Comparison of ENCODE assay signal across 12 cellular contexts in genomic region chr12:6074394-6074793, GRCh38. TPM values are rescaled to one million over a fixed set of nuclear protein-coding genes. Genes with fewer than 3 reads are reported as not detected.
DNase-seq lines count a peak whose midpoint lies in the region; ATAC-seq and TF ChIP-seq lines count a peak whose summit lies in the region.
"Had no signal": no experiment of that assay in that cellular context is flagged by ENCODE, and none has a peak within 500 bp of the region (broad histone marks: within the 10 kb centered on the region; RNA-seq: fewer than 3 reads in every experiment).

No MANE protein-coding gene starts in this region.

- peaks cover 24% of the 10 kb centered on the region for H3K27me3 Mint-ChIP-seq in activated T-helper 1 cell treated with anti-CD3 and anti-CD28 coated beads, Interleukin-12 subunit alpha, Interleukin-12 subunit beta, Interleukin-2, Interleukin-4 antibody, amounts not matched to agents 30 ng/mL and 10 ng/mL and 1 ng/mL, durations not matched to agents 14 hours and 24 hours and 36 hours (ENCODE audit: insufficient read depth)
- peaks cover 14% of the 10 kb centered on the region for H3K27me3 Mint-ChIP-seq in type B pancreatic cell

- H3K27me3 ChIP-seq in heart right ventricle = peaks cover 0 to 41% (median 6%) of the 10 kb centered on the region in 7 donors
- peaks cover 7% of the 10 kb centered on the region for H3K27me3 ChIP-seq in lower lobe of right lung (ENCODE audit: low read depth)
- no peaks in the 10 kb centered on the region for H3K27me3 ChIP-seq in aorta (ENCODE audit: control insufficient read depth in 1 of 2, insufficient read depth in 2 of 2, low read length in 1 of 2)

- H3K4me1 ChIP-seq in heart right ventricle (peaks cover 17 to 99% (median 57%) of the 10 kb centered on the region in 9 donors), lower lobe of right lung (peaks cover 68% of the 10 kb centered on the region), aorta (ENCODE audit: control insufficient read depth in 1 of 2, insufficient read depth in 2 of 2, low read length in 2 of 2) (no peaks in the 10 kb centered on the region)

- H3K27ac Mint-ChIP-seq in activated T-helper 1 cell treated with anti-CD3 and anti-CD28 coated beads, Interleukin-12 subunit alpha, Interleukin-12 subunit beta, Interleukin-2, Interleukin-4 antibody, amounts not matched to agents 30 ng/mL and 10 ng/mL and 1 ng/mL, durations not matched to agents 14 hours and 24 hours and 36 hours = peak overlapping the region; percentile 49
- H3K27ac Mint-ChIP-seq in type B pancreatic cell = peak overlapping the region; percentile 24

- H3K9me3 Mint-ChIP-seq in activated T-helper 1 cell treated with anti-CD3 and anti-CD28 coated beads, Interleukin-12 subunit alpha, Interleukin-12 subunit beta, Interleukin-2, Interleukin-4 antibody, amounts not matched to agents 30 ng/mL and 10 ng/mL and 1 ng/mL, durations not matched to agents 14 hours and 24 hours and 36 hours = no peaks in the 10 kb centered on the region
- no peaks in the 10 kb centered on the region for H3K9me3 Mint-ChIP-seq in type B pancreatic cell

- WGBS in heart right ventricle, 2 donors = 34 to 39% methylated on average over 4 of the region's 4 CpGs
- 71 to 81% methylated on average over 4 of the region's 4 CpGs for WGBS in aorta, 2 donors

- intact Hi-C loops in heart right ventricle (cut with DNase I) (loop anchor here in 7 of 10 donors (5.0 to 10.0 kb wide), 8 partner anchors 43 to 203 kb away; partner anchors contain the start of gene VWF (in 1 of the 7)), left cardiac atrium (cut with DNase I) (no loop called here), lower lobe of right lung (cut with DNase I) (no loop called here), aorta (cut with DNase I) (loop anchor here in 1 of 2 donors (5.0 kb wide), 1 partner anchor 113 kb away; no protein-coding TSS in a partner anchor)
- intact Hi-C loops in activated T-helper 1 cell treated with anti-CD3 and anti-CD28 coated beads, Interleukin-12 subunit alpha, Interleukin-12 subunit beta, Interleukin-2, Interleukin-4 antibody, amounts not matched to agents 30 ng/mL and 10 ng/mL and 1 ng/mL, durations not matched to agents 14 hours and 24 hours and 36 hours (cut with micrococcal nuclease) = no loop called here

- H3K4me1 Mint-ChIP-seq in activated T-helper 1 cell treated with anti-CD3 and anti-CD28 coated beads, Interleukin-12 subunit alpha, Interleukin-12 subunit beta, Interleukin-2, Interleukin-4 antibody, amounts not matched to agents 30 ng/mL and 10 ng/mL and 1 ng/mL, durations not matched to agents 14 hours and 24 hours and 36 hours (ENCODE audit: low read depth) = peaks cover 38% of the 10 kb centered on the region
- peaks cover 12% of the 10 kb centered on the region for H3K4me1 Mint-ChIP-seq in type B pancreatic cell (ENCODE audit: unreplicated experiment)

- H3K4me3 ChIP-seq in heart right ventricle (peak overlapping the region in 5 of 10 donors; percentile 22 to 38 (median 32)), lower lobe of right lung (peak overlapping the region; percentile 36), aorta (ENCODE audit: low read length in 2 of 2) (no peak overlapping the region)

- no peak for DNase-seq in heart right ventricle
- DNase-seq in left cardiac atrium = no peak
- no peak for DNase-seq in activated T-helper 1 cell treated with anti-CD3 and anti-CD28 coated beads, Interleukin-12 subunit alpha, Interleukin-12 subunit beta, Interleukin-2, Interleukin-4 antibody, amounts not matched to agents 30 ng/mL and 10 ng/mL and 1 ng/mL, durations not matched to agents 14 hours and 24 hours and 36 hours (ENCODE audit: low spot score)
- no peak for DNase-seq in lower lobe of right lung
- no peak for DNase-seq in type B pancreatic cell (ENCODE audit: extremely low spot score, unreplicated experiment)
- DNase-seq in stimulated activated CD8-positive, alpha-beta memory T cell treated with anti-CD3 and anti-CD28 coated beads, Interleukin-4, amount 100 ng/mL, for 48 hours = no peak
- no peak for DNase-seq in aorta
- no peak for DNase-seq in AML-193 (lab: John Stamatoyannopoulos, UW)
- DNase-seq: erythroblast; stimulated activated naive CD4-positive, alpha-beta T cell treated with Interleukin-2 at 50 U/mL for 16 hours had no signal

- H3K36me3 Mint-ChIP-seq in activated T-helper 1 cell treated with anti-CD3 and anti-CD28 coated beads, Interleukin-12 subunit alpha, Interleukin-12 subunit beta, Interleukin-2, Interleukin-4 antibody, amounts not matched to agents 30 ng/mL and 10 ng/mL and 1 ng/mL, durations not matched to agents 14 hours and 24 hours and 36 hours (ENCODE audit: low read depth) = no peaks in the 10 kb centered on the region
- H3K36me3 Mint-ChIP-seq in type B pancreatic cell = no peaks in the 10 kb centered on the region
- H3K36me3 Mint-ChIP-seq: brain had no signal

- peak overlapping the region; percentile 79 for H3K4me3 Mint-ChIP-seq in activated T-helper 1 cell treated with anti-CD3 and anti-CD28 coated beads, Interleukin-12 subunit alpha, Interleukin-12 subunit beta, Interleukin-2, Interleukin-4 antibody, amounts not matched to agents 30 ng/mL and 10 ng/mL and 1 ng/mL, durations not matched to agents 14 hours and 24 hours and 36 hours
- peak overlapping the region; percentile 44 for H3K4me3 Mint-ChIP-seq in type B pancreatic cell

- ATAC-seq in heart right ventricle (no peak), left cardiac atrium (no peak), lower lobe of right lung (no peak), aorta (ENCODE audit: low FRiP score) (no peak)

- TF ChIP-seq CTCF in heart right ventricle (IDR thresholded peaks at IDR 0.05) = no peak
- no peak for TF ChIP-seq CTCF in lower lobe of right lung (IDR thresholded peaks at IDR 0.05)
- no peak for TF ChIP-seq CTCF in type B pancreatic cell (conservative IDR thresholded peaks at IDR 0.05)

- H3K36me3 ChIP-seq in heart right ventricle = peaks cover 0 to 60% (median 0%) of the 10 kb centered on the region in 9 donors
- H3K36me3 ChIP-seq in lower lobe of right lung = peaks cover 15% of the 10 kb centered on the region
- no peaks in the 10 kb centered on the region for H3K36me3 ChIP-seq in aorta (ENCODE audit: control insufficient read depth in 1 of 2, insufficient read depth in 2 of 2, low read length in 1 of 2)

- H3K9me3 ChIP-seq in heart right ventricle (no peaks in the 10 kb centered on the region), lower lobe of right lung (no peaks in the 10 kb centered on the region), aorta (ENCODE audit: control insufficient read depth, low read length) (no peaks in the 10 kb centered on the region)

- peak overlapping the region; percentile 18 to 86 (median 71) for H3K27ac ChIP-seq in heart right ventricle
- peak overlapping the region; percentile 58 for H3K27ac ChIP-seq in lower lobe of right lung
- no peak overlapping the region for H3K27ac ChIP-seq in aorta (ENCODE audit: low read depth in 1 of 2, low read length in 2 of 2)

RNA-seq across cellular contexts. Expression of gene VWF, which starts 50.1 kb away (rescaled TPM):
- 100 to 1,000 TPM; 163 to 480 (median 275) TPM for total RNA-seq in heart right ventricle
- 100 to 1,000 TPM; 104 to 254 TPM for polyA plus RNA-seq in heart right ventricle
- 100 to 1,000 TPM; 241 to 483 TPM for total RNA-seq in left cardiac atrium
- not detected in 2 replicates for total RNA-seq in activated T-helper 1 cell treated with anti-CD3 and anti-CD28 coated beads, Interleukin-12 subunit alpha, Interleukin-12 subunit beta, Interleukin-2, Interleukin-4 antibody, amounts not matched to agents 30 ng/mL and 10 ng/mL and 1 ng/mL, durations not matched to agents 14 hours and 24 hours and 36 hours
- total RNA-seq in lower lobe of right lung = 468 TPM
- total RNA-seq in type B pancreatic cell (ENCODE audit: low replicate concordance) = 0.70 and 1.3 TPM in 2 replicates
- total RNA-seq in aorta = 100 to 1,000 TPM; 490 to 619 TPM
- 10 to 100 TPM in 1 of 2 donors, 1 to 10 TPM in 1; 1.3 to 37.3 TPM for polyA plus RNA-seq in aorta
- polyA plus RNA-seq: neural cell had no signal

Comparison
In these comparisons a context has a peak if more than half of its experiments do, and no peak if none do; other contexts are left out.
1. intact Hi-C loops: an anchor here in heart right ventricle (5.0 to 10.0 kb wide); none called in left cardiac atrium, activated T-helper 1 cell treated with anti-CD3 and anti-CD28 coated beads, Interleukin-12 subunit alpha, Interleukin-12 subunit beta, Interleukin-2, Interleukin-4 antibody, amounts not matched to agents 30 ng/mL and 10 ng/mL and 1 ng/mL, durations not matched to agents 14 hours and 24 hours and 36 hours and lower lobe of right lung.
2. H3K27ac ChIP-seq: peak in heart right ventricle (10 of 10) and lower lobe of right lung (single experiment); none in aorta (0 of 2).
3. RNA of gene VWF, which starts 50.1 kb away (total RNA-seq): 490 to 619 TPM in aorta, 241 to 483 TPM in left cardiac atrium, 468 TPM in lower lobe of right lung (single experiment) and 163 to 480 TPM in heart right ventricle; 0.70 to 1.3 TPM in type B pancreatic cell and not detected in activated T-helper 1 cell treated with anti-CD3 and anti-CD28 coated beads, Interleukin-12 subunit alpha, Interleukin-12 subunit beta, Interleukin-2, Interleukin-4 antibody, amounts not matched to agents 30 ng/mL and 10 ng/mL and 1 ng/mL, durations not matched to agents 14 hours and 24 hours and 36 hours; every median in the first group is over 10 times any median in the second.